In the genomic region with DNA sequence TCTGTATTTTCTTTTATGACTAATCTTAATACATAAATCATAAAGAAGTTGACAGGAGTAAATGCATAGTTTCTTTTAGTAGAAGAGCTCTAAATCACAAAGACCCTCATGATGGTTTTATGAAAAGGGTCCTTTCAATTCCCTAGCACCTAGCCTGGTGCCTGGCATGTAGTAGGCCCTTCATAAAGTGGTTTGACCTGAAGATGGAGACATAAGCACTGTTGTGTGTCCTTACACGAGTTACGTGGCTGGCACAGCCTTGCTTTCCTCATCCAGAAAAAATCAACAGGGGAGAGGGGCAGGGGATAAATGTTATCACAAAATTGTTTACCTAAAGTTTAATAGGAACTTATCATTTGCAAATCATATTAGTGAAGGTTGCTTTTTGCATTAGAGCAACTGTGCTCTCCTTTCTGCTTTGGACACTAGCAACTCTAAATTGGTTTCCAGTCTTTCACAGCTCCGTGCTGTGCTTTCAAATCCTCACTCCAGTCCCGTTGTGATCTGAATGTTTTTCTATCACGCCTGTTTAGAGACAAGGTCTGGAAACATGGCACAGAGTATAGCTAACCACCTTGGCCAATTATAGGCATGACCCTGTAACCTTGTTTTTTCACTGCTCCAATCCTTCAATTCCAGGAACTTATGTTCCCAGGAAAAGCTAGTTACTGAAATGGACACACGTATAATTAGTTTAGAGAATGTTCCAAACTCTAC, we compare ENCODE assay signal across 1 cellular context.
TF ChIP-seq lines count a peak whose summit lies in the region.

No MANE protein-coding gene starts in this region.

TF ChIP-seq in WTC11, 78 proteins besides CTCF, POLR2A, EP300 and RAD21 (continued from another document):
- TF ChIP-seq, protein P1, sequence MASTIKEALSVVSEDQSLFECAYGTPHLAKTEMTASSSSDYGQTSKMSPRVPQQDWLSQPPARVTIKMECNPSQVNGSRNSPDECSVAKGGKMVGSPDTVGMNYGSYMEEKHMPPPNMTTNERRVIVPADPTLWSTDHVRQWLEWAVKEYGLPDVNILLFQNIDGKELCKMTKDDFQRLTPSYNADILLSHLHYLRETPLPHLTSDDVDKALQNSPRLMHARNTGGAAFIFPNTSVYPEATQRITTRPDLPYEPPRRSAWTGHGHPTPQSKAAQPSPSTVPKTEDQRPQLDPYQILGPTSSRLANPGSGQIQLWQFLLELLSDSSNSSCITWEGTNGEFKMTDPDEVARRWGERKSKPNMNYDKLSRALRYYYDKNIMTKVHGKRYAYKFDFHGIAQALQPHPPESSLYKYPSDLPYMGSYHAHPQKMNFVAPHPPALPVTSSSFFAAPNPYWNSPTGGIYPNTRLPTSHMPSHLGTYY (CRISPR knock-in tag; IDR thresholded peaks at IDR 0.05), result no peak
